ENCODE assay signal across 1 cellular context in the genomic region with DNA sequence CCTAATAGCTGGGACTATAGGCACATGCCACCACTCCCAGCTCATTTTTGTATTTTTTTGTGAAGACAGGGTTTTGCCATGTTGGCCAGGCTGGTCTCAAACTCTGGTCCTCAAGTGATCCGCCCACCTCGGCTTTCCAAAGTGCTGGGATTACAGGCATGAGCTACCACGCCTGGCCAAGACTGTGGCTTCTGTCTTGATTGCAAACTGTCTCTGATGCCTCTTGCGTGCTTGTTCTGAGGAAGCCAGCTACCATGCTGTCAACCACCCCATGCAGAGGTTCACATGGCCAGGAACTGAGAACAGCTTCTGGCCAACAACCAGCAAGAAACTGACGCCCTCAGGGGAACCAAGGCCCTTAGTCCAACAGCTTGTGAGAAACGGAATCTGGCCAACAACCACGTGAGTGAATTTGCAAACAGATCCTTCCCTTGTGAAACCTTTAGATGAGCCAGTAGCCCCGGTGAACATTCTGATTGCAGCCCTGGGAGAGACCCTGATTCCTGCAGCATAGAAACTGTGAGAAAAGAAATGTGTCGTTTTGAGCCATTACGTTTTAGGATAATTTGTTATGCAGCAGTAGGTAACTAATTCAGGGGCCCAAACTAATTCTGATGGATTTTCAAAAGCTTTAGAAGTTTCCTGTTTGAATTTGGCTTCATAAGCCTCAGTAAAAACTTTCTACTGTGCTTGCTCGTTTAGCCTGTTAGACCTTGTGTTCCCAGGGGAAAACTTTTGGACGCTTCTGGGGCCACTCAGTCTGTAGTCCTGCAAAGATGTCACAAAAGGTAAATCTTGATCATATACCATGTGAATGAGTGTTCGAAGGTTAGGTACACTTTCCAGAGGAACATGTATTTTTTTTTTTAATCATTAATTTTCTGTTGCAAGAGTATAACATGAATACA.
TF ChIP-seq lines count a peak whose summit lies in the region.

No MANE protein-coding gene starts in this region.

TF ChIP-seq in GM12878, 131 proteins besides CTCF, POLR2A, EP300 and RAD21 (continued from another document and continues in another):
- TF ChIP-seq, protein P1, sequence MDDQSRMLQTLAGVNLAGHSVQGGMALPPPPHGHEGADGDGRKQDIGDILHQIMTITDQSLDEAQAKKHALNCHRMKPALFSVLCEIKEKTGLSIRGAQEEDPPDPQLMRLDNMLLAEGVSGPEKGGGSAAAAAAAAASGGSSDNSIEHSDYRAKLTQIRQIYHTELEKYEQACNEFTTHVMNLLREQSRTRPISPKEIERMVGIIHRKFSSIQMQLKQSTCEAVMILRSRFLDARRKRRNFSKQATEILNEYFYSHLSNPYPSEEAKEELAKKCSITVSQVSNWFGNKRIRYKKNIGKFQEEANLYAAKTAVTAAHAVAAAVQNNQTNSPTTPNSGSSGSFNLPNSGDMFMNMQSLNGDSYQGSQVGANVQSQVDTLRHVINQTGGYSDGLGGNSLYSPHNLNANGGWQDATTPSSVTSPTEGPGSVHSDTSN (IDR thresholded peaks at IDR 0.05; ENCODE audit: insufficient replicate concordance, low read depth, low read length), result no peak
- TF ChIP-seq KLF5 (IDR thresholded peaks at IDR 0.05; ENCODE audit: partially characterized antibody) (no peak), CREM (IDR thresholded peaks at IDR 0.05; ENCODE audit: low read depth) (no peak), STAT1 (conservative IDR thresholded peaks at IDR 0.05) (no peak), MTA3 (IDR thresholded peaks at IDR 0.05; ENCODE audit: borderline replicate concordance, low read length) (no peak), RAD51 (IDR thresholded peaks at IDR 0.05) (peak; percentile 74), GATAD2B (conservative IDR thresholded peaks at IDR 0.05; ENCODE audit: low read depth) (no peak; the same call in none of the 2 replicates), TAF1 (IDR thresholded peaks at IDR 0.05; ENCODE audit: borderline replicate concordance, low read depth, low read length) (no peak), ZNF622 (IDR thresholded peaks at IDR 0.05) (no peak), DPF2 (IDR thresholded peaks at IDR 0.05) (peak; percentile 43; the same call in 1 of the 2 replicates), BMI1 (IDR thresholded peaks at IDR 0.05; ENCODE audit: borderline replicate concordance) (no peak), ATF7 (IDR thresholded peaks at IDR 0.05; ENCODE audit: low read depth) (no peak), IRF4 (IDR thresholded peaks at IDR 0.05; ENCODE audit: low read depth, low read length) (peak; percentile 27; the same call in 1 of the 2 replicates), RB1 (IDR thresholded peaks at IDR 0.05; ENCODE audit: borderline replicate concordance) (no peak), RBBP5 (conservative IDR thresholded peaks at IDR 0.05) (no peak), CHD4 (IDR thresholded peaks at IDR 0.05) (no peak), CHD1 (IDR thresholded peaks at IDR 0.05; ENCODE audit: low read depth, low read length) (no peak), TARDBP (IDR thresholded peaks at IDR 0.05; ENCODE audit: borderline replicate concordance) (no peak), SMC3 (IDR thresholded peaks at IDR 0.05; ENCODE audit: borderline replicate concordance, low read length) (no peak; the same call in 1 of the 2 replicates), EZH2 (IDR thresholded peaks at IDR 0.05; ENCODE audit: borderline replicate concordance, control insufficient read depth, low read depth, low read length) (no peak), MXI1 (IDR thresholded peaks at IDR 0.05; ENCODE audit: low read depth, low read length) (peak; percentile 75; the same call in 1 of the 2 replicates), EGR1 (IDR thresholded peaks at IDR 0.05; ENCODE audit: borderline replicate concordance in 1 of 2, low read depth in 2 of 2, low read length in 2 of 2) (no peak), SREBF1 (IDR thresholded peaks at IDR 0.05; ENCODE audit: low read length) (no peak), ESRRA (IDR thresholded peaks at IDR 0.05; ENCODE audit: low read length) (no peak), TCF12 (IDR thresholded peaks at IDR 0.05; ENCODE audit: low read depth, low read length) (peak; percentile 68; the same call in 1 of the 2 replicates), SPI1 (IDR thresholded peaks at IDR 0.05; ENCODE audit: borderline replicate concordance, insufficient read depth, low read depth, low read length) (peak; percentile 70; the same call in 1 of the 2 replicates), CBX5 (IDR thresholded peaks at IDR 0.05; ENCODE audit: low read depth) (no peak), BRCA1 (IDR thresholded peaks at IDR 0.05; ENCODE audit: low read depth, low read length) (no peak), MYB (IDR thresholded peaks at IDR 0.05; ENCODE audit: borderline replicate concordance, low read depth, low read length) (peak; percentile 62; the same call in 1 of the 2 replicates), ZZZ3 (IDR thresholded peaks at IDR 0.05; ENCODE audit: control insufficient read depth, insufficient read length, low read depth) (no peak), LARP7 (IDR thresholded peaks at IDR 0.05) (no peak)
- TF ChIP-seq, protein P2, sequence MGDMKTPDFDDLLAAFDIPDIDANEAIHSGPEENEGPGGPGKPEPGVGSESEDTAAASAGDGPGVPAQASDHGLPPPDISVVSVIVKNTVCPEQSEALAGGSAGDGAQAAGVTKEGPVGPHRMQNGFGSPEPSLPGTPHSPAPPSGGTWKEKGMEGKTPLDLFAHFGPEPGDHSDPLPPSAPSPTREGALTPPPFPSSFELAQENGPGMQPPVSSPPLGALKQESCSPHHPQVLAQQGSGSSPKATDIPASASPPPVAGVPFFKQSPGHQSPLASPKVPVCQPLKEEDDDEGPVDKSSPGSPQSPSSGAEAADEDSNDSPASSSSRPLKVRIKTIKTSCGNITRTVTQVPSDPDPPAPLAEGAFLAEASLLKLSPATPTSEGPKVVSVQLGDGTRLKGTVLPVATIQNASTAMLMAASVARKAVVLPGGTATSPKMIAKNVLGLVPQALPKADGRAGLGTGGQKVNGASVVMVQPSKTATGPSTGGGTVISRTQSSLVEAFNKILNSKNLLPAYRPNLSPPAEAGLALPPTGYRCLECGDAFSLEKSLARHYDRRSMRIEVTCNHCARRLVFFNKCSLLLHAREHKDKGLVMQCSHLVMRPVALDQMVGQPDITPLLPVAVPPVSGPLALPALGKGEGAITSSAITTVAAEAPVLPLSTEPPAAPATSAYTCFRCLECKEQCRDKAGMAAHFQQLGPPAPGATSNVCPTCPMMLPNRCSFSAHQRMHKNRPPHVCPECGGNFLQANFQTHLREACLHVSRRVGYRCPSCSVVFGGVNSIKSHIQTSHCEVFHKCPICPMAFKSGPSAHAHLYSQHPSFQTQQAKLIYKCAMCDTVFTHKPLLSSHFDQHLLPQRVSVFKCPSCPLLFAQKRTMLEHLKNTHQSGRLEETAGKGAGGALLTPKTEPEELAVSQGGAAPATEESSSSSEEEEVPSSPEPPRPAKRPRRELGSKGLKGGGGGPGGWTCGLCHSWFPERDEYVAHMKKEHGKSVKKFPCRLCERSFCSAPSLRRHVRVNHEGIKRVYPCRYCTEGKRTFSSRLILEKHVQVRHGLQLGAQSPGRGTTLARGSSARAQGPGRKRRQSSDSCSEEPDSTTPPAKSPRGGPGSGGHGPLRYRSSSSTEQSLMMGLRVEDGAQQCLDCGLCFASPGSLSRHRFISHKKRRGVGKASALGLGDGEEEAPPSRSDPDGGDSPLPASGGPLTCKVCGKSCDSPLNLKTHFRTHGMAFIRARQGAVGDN (IDR thresholded peaks at IDR 0.05), result peak; percentile 82
- TF ChIP-seq, protein P3, sequence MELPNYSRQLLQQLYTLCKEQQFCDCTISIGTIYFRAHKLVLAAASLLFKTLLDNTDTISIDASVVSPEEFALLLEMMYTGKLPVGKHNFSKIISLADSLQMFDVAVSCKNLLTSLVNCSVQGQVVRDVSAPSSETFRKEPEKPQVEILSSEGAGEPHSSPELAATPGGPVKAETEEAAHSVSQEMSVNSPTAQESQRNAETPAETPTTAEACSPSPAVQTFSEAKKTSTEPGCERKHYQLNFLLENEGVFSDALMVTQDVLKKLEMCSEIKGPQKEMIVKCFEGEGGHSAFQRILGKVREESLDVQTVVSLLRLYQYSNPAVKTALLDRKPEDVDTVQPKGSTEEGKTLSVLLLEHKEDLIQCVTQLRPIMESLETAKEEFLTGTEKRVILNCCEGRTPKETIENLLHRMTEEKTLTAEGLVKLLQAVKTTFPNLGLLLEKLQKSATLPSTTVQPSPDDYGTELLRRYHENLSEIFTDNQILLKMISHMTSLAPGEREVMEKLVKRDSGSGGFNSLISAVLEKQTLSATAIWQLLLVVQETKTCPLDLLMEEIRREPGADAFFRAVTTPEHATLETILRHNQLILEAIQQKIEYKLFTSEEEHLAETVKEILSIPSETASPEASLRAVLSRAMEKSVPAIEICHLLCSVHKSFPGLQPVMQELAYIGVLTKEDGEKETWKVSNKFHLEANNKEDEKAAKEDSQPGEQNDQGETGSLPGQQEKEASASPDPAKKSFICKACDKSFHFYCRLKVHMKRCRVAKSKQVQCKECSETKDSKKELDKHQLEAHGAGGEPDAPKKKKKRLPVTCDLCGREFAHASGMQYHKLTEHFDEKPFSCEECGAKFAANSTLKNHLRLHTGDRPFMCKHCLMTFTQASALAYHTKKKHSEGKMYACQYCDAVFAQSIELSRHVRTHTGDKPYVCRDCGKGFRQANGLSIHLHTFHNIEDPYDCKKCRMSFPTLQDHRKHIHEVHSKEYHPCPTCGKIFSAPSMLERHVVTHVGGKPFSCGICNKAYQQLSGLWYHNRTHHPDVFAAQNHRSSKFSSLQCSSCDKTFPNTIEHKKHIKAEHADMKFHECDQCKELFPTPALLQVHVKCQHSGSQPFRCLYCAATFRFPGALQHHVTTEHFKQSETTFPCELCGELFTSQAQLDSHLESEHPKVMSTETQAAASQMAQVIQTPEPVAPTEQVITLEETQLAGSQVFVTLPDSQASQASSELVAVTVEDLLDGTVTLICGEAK (IDR thresholded peaks at IDR 0.05; ENCODE audit: borderline replicate concordance), result no peak
- TF ChIP-seq, protein P4, sequence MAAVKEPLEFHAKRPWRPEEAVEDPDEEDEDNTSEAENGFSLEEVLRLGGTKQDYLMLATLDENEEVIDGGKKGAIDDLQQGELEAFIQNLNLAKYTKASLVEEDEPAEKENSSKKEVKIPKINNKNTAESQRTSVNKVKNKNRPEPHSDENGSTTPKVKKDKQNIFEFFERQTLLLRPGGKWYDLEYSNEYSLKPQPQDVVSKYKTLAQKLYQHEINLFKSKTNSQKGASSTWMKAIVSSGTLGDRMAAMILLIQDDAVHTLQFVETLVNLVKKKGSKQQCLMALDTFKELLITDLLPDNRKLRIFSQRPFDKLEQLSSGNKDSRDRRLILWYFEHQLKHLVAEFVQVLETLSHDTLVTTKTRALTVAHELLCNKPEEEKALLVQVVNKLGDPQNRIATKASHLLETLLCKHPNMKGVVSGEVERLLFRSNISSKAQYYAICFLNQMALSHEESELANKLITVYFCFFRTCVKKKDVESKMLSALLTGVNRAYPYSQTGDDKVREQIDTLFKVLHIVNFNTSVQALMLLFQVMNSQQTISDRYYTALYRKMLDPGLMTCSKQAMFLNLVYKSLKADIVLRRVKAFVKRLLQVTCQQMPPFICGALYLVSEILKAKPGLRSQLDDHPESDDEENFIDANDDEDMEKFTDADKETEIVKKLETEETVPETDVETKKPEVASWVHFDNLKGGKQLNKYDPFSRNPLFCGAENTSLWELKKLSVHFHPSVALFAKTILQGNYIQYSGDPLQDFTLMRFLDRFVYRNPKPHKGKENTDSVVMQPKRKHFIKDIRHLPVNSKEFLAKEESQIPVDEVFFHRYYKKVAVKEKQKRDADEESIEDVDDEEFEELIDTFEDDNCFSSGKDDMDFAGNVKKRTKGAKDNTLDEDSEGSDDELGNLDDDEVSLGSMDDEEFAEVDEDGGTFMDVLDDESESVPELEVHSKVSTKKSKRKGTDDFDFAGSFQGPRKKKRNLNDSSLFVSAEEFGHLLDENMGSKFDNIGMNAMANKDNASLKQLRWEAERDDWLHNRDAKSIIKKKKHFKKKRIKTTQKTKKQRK (IDR thresholded peaks at IDR 0.05; ENCODE audit: low read depth, low read length), result no peak
- TF ChIP-seq, protein P5, sequence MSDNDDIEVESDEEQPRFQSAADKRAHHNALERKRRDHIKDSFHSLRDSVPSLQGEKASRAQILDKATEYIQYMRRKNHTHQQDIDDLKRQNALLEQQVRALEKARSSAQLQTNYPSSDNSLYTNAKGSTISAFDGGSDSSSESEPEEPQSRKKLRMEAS (IDR thresholded peaks at IDR 0.05; ENCODE audit: low read depth, low read length), result no peak; the same call in none of the 2 replicates
- TF ChIP-seq, protein P6, sequence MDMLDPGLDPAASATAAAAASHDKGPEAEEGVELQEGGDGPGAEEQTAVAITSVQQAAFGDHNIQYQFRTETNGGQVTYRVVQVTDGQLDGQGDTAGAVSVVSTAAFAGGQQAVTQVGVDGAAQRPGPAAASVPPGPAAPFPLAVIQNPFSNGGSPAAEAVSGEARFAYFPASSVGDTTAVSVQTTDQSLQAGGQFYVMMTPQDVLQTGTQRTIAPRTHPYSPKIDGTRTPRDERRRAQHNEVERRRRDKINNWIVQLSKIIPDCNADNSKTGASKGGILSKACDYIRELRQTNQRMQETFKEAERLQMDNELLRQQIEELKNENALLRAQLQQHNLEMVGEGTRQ (IDR thresholded peaks at IDR 0.05; ENCODE audit: borderline replicate concordance, low read depth, low read length), result peak; percentile 34; the same call in 1 of the 2 replicates
- TF ChIP-seq, protein P7, sequence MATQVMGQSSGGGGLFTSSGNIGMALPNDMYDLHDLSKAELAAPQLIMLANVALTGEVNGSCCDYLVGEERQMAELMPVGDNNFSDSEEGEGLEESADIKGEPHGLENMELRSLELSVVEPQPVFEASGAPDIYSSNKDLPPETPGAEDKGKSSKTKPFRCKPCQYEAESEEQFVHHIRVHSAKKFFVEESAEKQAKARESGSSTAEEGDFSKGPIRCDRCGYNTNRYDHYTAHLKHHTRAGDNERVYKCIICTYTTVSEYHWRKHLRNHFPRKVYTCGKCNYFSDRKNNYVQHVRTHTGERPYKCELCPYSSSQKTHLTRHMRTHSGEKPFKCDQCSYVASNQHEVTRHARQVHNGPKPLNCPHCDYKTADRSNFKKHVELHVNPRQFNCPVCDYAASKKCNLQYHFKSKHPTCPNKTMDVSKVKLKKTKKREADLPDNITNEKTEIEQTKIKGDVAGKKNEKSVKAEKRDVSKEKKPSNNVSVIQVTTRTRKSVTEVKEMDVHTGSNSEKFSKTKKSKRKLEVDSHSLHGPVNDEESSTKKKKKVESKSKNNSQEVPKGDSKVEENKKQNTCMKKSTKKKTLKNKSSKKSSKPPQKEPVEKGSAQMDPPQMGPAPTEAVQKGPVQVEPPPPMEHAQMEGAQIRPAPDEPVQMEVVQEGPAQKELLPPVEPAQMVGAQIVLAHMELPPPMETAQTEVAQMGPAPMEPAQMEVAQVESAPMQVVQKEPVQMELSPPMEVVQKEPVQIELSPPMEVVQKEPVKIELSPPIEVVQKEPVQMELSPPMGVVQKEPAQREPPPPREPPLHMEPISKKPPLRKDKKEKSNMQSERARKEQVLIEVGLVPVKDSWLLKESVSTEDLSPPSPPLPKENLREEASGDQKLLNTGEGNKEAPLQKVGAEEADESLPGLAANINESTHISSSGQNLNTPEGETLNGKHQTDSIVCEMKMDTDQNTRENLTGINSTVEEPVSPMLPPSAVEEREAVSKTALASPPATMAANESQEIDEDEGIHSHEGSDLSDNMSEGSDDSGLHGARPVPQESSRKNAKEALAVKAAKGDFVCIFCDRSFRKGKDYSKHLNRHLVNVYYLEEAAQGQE (IDR thresholded peaks at IDR 0.05; ENCODE audit: low read depth, low read length), result no peak
